In genomic region chr14:103260629-103261124, GRCh38 we compare ENCODE assay signal across 8 cellular contexts.
DNase-seq lines count a peak whose midpoint lies in the region; ATAC-seq, FAIRE-seq and TF ChIP-seq lines count a peak whose summit lies in the region.

No MANE protein-coding gene starts in this region.

- H3K79me2 ChIP-seq in keratinocyte (ENCODE audit: control insufficient read depth, insufficient read depth, low read length): no peaks in the 10 kb centered on the region

- H3K9me3 ChIP-seq in keratinocyte (ENCODE audit: control insufficient read depth, low read depth, low read length) (no peaks in the 10 kb centered on the region), stomach smooth muscle (ENCODE audit: control insufficient read depth in 2 of 2, low read length in 2 of 2) (no peaks in the 10 kb centered on the region)

- DNase-seq in AG09309 (ENCODE audit: low read depth): no peak
- DNase-seq in HCEC 1CT: peak; percentile 17
- DNase-seq in WTC11 (ENCODE audit: low spot score): no peak
- no peak for DNase-seq in keratinocyte (ENCODE audit: low read depth, low spot score)
- no peak for DNase-seq in T-helper 9 cell
- DNase-seq in activated CD4-positive, alpha-beta T cell treated with anti-CD3 and anti-CD28 coated beads, Interleukin-2, amount 50 U/mL, for 48 hours: no peak

- H3K9me1 ChIP-seq in keratinocyte (ENCODE audit: control insufficient read depth, extremely low read depth, insufficient read depth, low read length): no peaks in the 10 kb centered on the region

- H3K36me3 ChIP-seq in keratinocyte (ENCODE audit: control insufficient read depth in 2 of 2, extremely low read depth in 1 of 2, insufficient read depth in 2 of 2, low read length in 2 of 2): no peaks in the 10 kb centered on the region
- H3K36me3 ChIP-seq in stomach smooth muscle (ENCODE audit: control insufficient read depth in 2 of 2, insufficient read depth in 2 of 2, low read length in 2 of 2): no peaks in the 10 kb centered on the region

- H3K9me3 Mint-ChIP-seq in WTC11: peaks cover 8% of the 10 kb centered on the region

- peak overlapping the region; percentile 99 for H2AFZ ChIP-seq in keratinocyte (ENCODE audit: control insufficient read depth, low read length)

- peak; percentile 53 for FAIRE-seq in keratinocyte (lab: Jason Lieb, UNC)

- CTCF ChIA-PET in WTC11 (lab: Charles Lee): interaction anchor here (0.5 to 0.6 kb wide), 2 partner anchors 17 to 156 kb away, joined by 4 read pairs; no protein-coding TSS in a partner anchor

- H3K36me3 Mint-ChIP-seq in WTC11: peaks cover 2% of the 10 kb centered on the region

- H3K27ac ChIP-seq in keratinocyte (ENCODE audit: control insufficient read depth, insufficient read depth, low read length): peak overlapping the region; percentile 59
- peak overlapping the region; percentile 42 for H3K27ac ChIP-seq in stomach smooth muscle (ENCODE audit: low read length)

- dilution Hi-C loops in keratinocyte (cut with MboI; ENCODE audit: extremely low pct_ligation_motif_present, low sequenced_read_pairs): no loop called here

- no peaks in the 10 kb centered on the region for H3K27me3 Mint-ChIP-seq in WTC11 (ENCODE audit: low read depth)

- H3K27me3 ChIP-seq in keratinocyte (ENCODE audit: control insufficient read depth, extremely low read depth, insufficient read depth, low read length) (no peaks in the 10 kb centered on the region), stomach smooth muscle (ENCODE audit: control insufficient read depth in 1 of 2, insufficient read depth in 2 of 2, low read length in 2 of 2) (peaks cover 0 to under 1% of the 10 kb centered on the region in 2 donors)

- H3K4me3 Mint-ChIP-seq in WTC11: no peak overlapping the region

- H4K20me1 ChIP-seq in keratinocyte (ENCODE audit: control insufficient read depth, extremely low read depth, insufficient read depth, low read length): no peaks in the 10 kb centered on the region

- H3K27ac Mint-ChIP-seq in WTC11: no peak overlapping the region

- ATAC-seq in WTC11 (peak; percentile 43), HG03045 (IDR thresholded peaks at IDR 0.05; ENCODE audit: unreplicated experiment) (no peak)

- H3K4me3 ChIP-seq in AG09309 (ENCODE audit: control insufficient read depth, low read depth, low read length) (peak overlapping the region; percentile 54), keratinocyte (ENCODE audit: control insufficient read depth in 2 of 3, extremely low read depth in 1 of 3, insufficient read depth in 2 of 3, low read depth in 1 of 3, low read length in 3 of 3) (peak overlapping the region; percentile 20 to 76 (median 75)), stomach smooth muscle (ENCODE audit: low read length in 2 of 2) (peak overlapping the region; percentile 73 to 82)

- POLR2A ChIA-PET in WTC11 (lab: Charles Lee): interaction anchor here (0.6 kb wide), 1 partner anchor 45 kb away, joined by 3 read pairs; no protein-coding TSS in a partner anchor

- H3K9ac ChIP-seq in keratinocyte (ENCODE audit: control insufficient read depth, extremely low read depth, insufficient read depth, low read length): peak overlapping the region; percentile 77
- H3K9ac ChIP-seq in stomach smooth muscle (ENCODE audit: low read length in 2 of 2): peak overlapping the region; percentile 34 to 72

- H3K4me1 ChIP-seq in keratinocyte (ENCODE audit: control insufficient read depth, extremely low read depth, insufficient read depth, low read length) (peaks cover 9% of the 10 kb centered on the region), stomach smooth muscle (ENCODE audit: control insufficient read depth, insufficient read depth, low read length) (peaks cover 7% of the 10 kb centered on the region)

- TF ChIP-seq CTCF in AG09309 (IDR thresholded peaks at IDR 0.05; ENCODE audit: control insufficient read depth, insufficient read depth, low read depth, low read length, missing control alignments): no peak
- no peak for TF ChIP-seq CTCF in WTC11 (IDR thresholded peaks at IDR 0.05)
- no peak for TF ChIP-seq CTCF in keratinocyte (optimal IDR thresholded peaks at IDR 0.05 in 1 of 3, IDR thresholded peaks at IDR 0.05 in 1 of 3, conservative IDR thresholded peaks at IDR 0.05 in 1 of 3; ENCODE audit: extremely low read depth in 1 of 3, insufficient read depth in 2 of 3, low read length in 3 of 3)

- H3K4me2 ChIP-seq in keratinocyte (ENCODE audit: control insufficient read depth, extremely low read depth, insufficient read depth, low read depth, low read length): peak overlapping the region; percentile 99

- H3K4me1 Mint-ChIP-seq in WTC11: peaks cover 15% of the 10 kb centered on the region

TF ChIP-seq in WTC11, 78 proteins besides CTCF, POLR2A, EP300 and RAD21:
- TF ChIP-seq ZSCAN18 (CRISPR knock-in tag; IDR thresholded peaks at IDR 0.05) (no peak), CREM (CRISPR knock-in tag; IDR thresholded peaks at IDR 0.05) (no peak), ARID4B (CRISPR knock-in tag; IDR thresholded peaks at IDR 0.05; ENCODE audit: borderline replicate concordance) (no peak), TEAD1 (CRISPR knock-in tag; IDR thresholded peaks at IDR 0.05) (no peak), ATF1 (CRISPR knock-in tag; IDR thresholded peaks at IDR 0.05) (no peak)
- TF ChIP-seq, protein P1, sequence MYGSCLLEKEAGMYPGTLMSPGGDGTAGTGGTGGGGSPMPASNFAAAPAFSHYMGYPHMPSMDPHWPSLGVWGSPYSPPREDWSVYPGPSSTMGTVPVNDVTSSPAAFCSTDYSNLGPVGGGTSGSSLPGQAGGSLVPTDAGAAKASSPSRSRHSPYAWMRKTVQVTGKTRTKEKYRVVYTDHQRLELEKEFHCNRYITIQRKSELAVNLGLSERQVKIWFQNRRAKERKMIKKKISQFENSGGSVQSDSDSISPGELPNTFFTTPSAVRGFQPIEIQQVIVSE (CRISPR knock-in tag; IDR thresholded peaks at IDR 0.05; ENCODE audit: borderline replicate concordance): no peak
